In the genomic region with DNA sequence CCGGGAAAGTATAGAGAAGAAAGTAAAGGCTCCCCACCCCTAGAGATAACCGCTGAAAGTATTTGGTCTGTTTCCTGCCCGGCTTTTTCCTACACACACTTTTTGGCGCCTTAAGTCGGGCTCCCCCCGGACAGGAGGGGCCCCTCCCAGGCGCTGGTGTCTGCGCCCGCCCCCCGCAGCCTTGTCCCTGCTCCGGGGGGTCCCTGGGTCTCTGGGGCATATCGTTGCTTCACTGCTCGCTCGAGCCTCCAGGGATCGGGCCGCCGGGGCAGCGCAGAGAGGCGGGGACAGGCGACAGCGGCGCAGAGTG, we compare ENCODE assay signal across 9 cellular contexts. TPM values are rescaled to one million over a fixed set of nuclear protein-coding genes. Genes with fewer than 3 reads are reported as not detected.
A peak's percentile ranks its signal among the peaks of the same experiment; 100 is the strongest.
DNase-seq lines count a peak whose midpoint lies in the region; ATAC-seq and TF ChIP-seq lines count a peak whose summit lies in the region.
"Had no signal": no experiment of that assay in that cellular context is flagged by ENCODE, and none has a peak within 500 bp of the region (broad histone marks: within the 10 kb centered on the region; RNA-seq: fewer than 3 reads in every experiment).

No MANE protein-coding gene starts in this region.

- no peak overlapping the region for H3K27ac Mint-ChIP-seq in stimulated activated naive CD8-positive, alpha-beta T cell treated with anti-CD3 and anti-CD28 coated beads, Interleukin-15, Interleukin-2, amounts not matched to agents 100 ng/mL and 50 ng/mL, for 24 hours

- no peak for TF ChIP-seq CTCF in adrenal gland (IDR thresholded peaks at IDR 0.05)
- no peak for TF ChIP-seq CTCF in foreskin keratinocyte (conservative IDR thresholded peaks at IDR 0.05)

- H3K36me3 Mint-ChIP-seq in stimulated activated naive CD8-positive, alpha-beta T cell treated with anti-CD3 and anti-CD28 coated beads, Interleukin-15, Interleukin-2, amounts not matched to agents 100 ng/mL and 50 ng/mL, for 24 hours (ENCODE audit: low read depth), result peaks cover 6% of the 10 kb centered on the region

- H3K36me3 ChIP-seq in adrenal gland (replicated peaks in 1 of 2) (peaks cover 0 to 28% of the 10 kb centered on the region in 2 donors), mesodermal cell (ENCODE audit: control insufficient read depth, insufficient read depth, low read length) (peaks cover 21% of the 10 kb centered on the region)

- no peak for TF ChIP-seq POLR2A in adrenal gland (IDR thresholded peaks at IDR 0.05)

- peaks cover 30% of the 10 kb centered on the region for H3K4me1 Mint-ChIP-seq in stimulated activated naive CD8-positive, alpha-beta T cell treated with anti-CD3 and anti-CD28 coated beads, Interleukin-15, Interleukin-2, amounts not matched to agents 100 ng/mL and 50 ng/mL, for 24 hours (ENCODE audit: low read depth)

- no peak for DNase-seq in stimulated activated naive CD8-positive, alpha-beta T cell treated with anti-CD3 and anti-CD28 coated beads, Interleukin-15, Interleukin-2, amounts not matched to agents 100 U/mL and 50 U/mL, for 24 hours
- DNase-seq in adrenal gland (no peak), DMS53 (lab: John Stamatoyannopoulos, UW) (no peak), foreskin keratinocyte (no peak)
- DNase-seq: EL had no signal

- 5 to 13% (median 6%) methylated on average over 6 to 22 of the region's 22 CpGs for WGBS in adrenal gland, 4 donors
- 5% methylated on average over 20 to 21 of the region's 22 CpGs for WGBS in mesodermal cell (ENCODE audit: insufficient coverage in 2 of 2), 2 experiments

- H3K27me3 ChIP-seq in adrenal gland, result no peaks in the 10 kb centered on the region
- H3K27me3 ChIP-seq in foreskin keratinocyte, result peaks cover 55% of the 10 kb centered on the region

- H3K4me1 ChIP-seq in adrenal gland (replicated peaks in 1 of 2) (peaks cover 36 to 64% of the 10 kb centered on the region in 2 donors), mesodermal cell (ENCODE audit: control insufficient read depth, insufficient read depth, low read length, poor library complexity, severe bottlenecking) (peaks cover 42% of the 10 kb centered on the region), foreskin keratinocyte (peaks cover 6% of the 10 kb centered on the region)

- peak overlapping the region; percentile 64 for H3K4me3 Mint-ChIP-seq in stimulated activated naive CD8-positive, alpha-beta T cell treated with anti-CD3 and anti-CD28 coated beads, Interleukin-15, Interleukin-2, amounts not matched to agents 100 ng/mL and 50 ng/mL, for 24 hours

- H3K9me3 ChIP-seq in adrenal gland (replicated peaks in 1 of 3), result no peaks in the 10 kb centered on the region
- H3K9me3 ChIP-seq in mesodermal cell (ENCODE audit: control insufficient read depth, low read length), result no peaks in the 10 kb centered on the region

- ATAC-seq in stimulated activated naive CD8-positive, alpha-beta T cell treated with anti-CD3 and anti-CD28 coated beads, Interleukin-15, Interleukin-2, amounts not matched to agents 100 U/mL and 50 U/mL, for 24 hours, result no peak
- ATAC-seq in GM18867 (IDR thresholded peaks at IDR 0.05; ENCODE audit: unreplicated experiment), result no peak
- no peak for ATAC-seq in HG02610 (IDR thresholded peaks at IDR 0.05; ENCODE audit: unreplicated experiment)
- no peak for ATAC-seq in foreskin keratinocyte

- no peaks in the 10 kb centered on the region for H3K9me3 Mint-ChIP-seq in stimulated activated naive CD8-positive, alpha-beta T cell treated with anti-CD3 and anti-CD28 coated beads, Interleukin-15, Interleukin-2, amounts not matched to agents 100 ng/mL and 50 ng/mL, for 24 hours

- peak overlapping the region in 3 of 5 donors; percentile 17 to 67 (median 48) for H3K27ac ChIP-seq in adrenal gland
- no peak overlapping the region for H3K27ac ChIP-seq in mesodermal cell (ENCODE audit: low read depth, low read length, severe bottlenecking)
- no peak overlapping the region for H3K27ac ChIP-seq in foreskin keratinocyte

- intact Hi-C loops in adrenal gland (cut with DNase I), result no loop called here

- H3K4me3 ChIP-seq in adrenal gland (peak overlapping the region in 2 of 4 donors; percentile 26 to 54), mesodermal cell (ENCODE audit: extremely low read depth, insufficient read depth, low read length, poor library complexity, severe bottlenecking) (peak overlapping the region; percentile 28)

- H3K27me3 Mint-ChIP-seq in stimulated activated naive CD8-positive, alpha-beta T cell treated with anti-CD3 and anti-CD28 coated beads, Interleukin-15, Interleukin-2, amounts not matched to agents 100 ng/mL and 50 ng/mL, for 24 hours, result peaks cover 29% of the 10 kb centered on the region

RNA-seq across cellular contexts. Expression of gene CRACR2B, which starts 0.9 kb away (rescaled TPM):
- total RNA-seq in adrenal gland (10 to 100 TPM in 6 of 8 donors, 1 to 10 TPM in 2; 5.9 to 22.6 (median 15.6) TPM), foreskin keratinocyte (0.71 and 1.4 TPM in 2 replicates)
- polyA plus RNA-seq in adrenal gland (10 to 100 TPM in 2 of 3 donors, 1 to 10 TPM in 1; 1.0 to 91.3 (median 39.3) TPM), foreskin keratinocyte (1.2 and 2.1 TPM in 2 replicates)
- polyA plus RNA-seq in mesodermal cell (2013, experiment 1 of 2), result 7.6 TPM
- polyA plus RNA-seq in mesodermal cell (2013, experiment 2 of 2), result 4.8 TPM

RNA-seq across cellular contexts. Expression of gene CD151, which starts 6.0 kb away (rescaled TPM):
- 100 to 1,000 TPM; 182 to 387 (median 330) TPM for total RNA-seq in adrenal gland
- 100 to 1,000 TPM; 111 to 268 (median 246) TPM for polyA plus RNA-seq in adrenal gland
- polyA plus RNA-seq in mesodermal cell (2013, experiment 1 of 2), result 331 TPM
- polyA plus RNA-seq in mesodermal cell (2013, experiment 2 of 2), result 277 TPM
- total RNA-seq in foreskin keratinocyte, result 390 and 399 TPM in 2 replicates
- polyA plus RNA-seq in foreskin keratinocyte, result 547 and 553 TPM in 2 replicates

RNA-seq across cellular contexts. Expression of gene PNPLA2, which starts 8.1 kb away (rescaled TPM):
- total RNA-seq in adrenal gland, result 100 to 1,000 TPM in 4 of 8 donors, 10 to 100 TPM in 4; 75.9 to 311 (median 124) TPM
- polyA plus RNA-seq in adrenal gland, result 100 to 1,000 TPM in 2 of 3 donors, 10 to 100 TPM in 1; 46.2 to 403 (median 162) TPM
- 47.0 TPM for polyA plus RNA-seq in mesodermal cell (2013, experiment 1 of 2)
- 33.2 TPM for polyA plus RNA-seq in mesodermal cell (2013, experiment 2 of 2)
- total RNA-seq in foreskin keratinocyte, result 11.4 and 14.4 TPM in 2 replicates
- polyA plus RNA-seq in foreskin keratinocyte, result 22.2 and 22.9 TPM in 2 replicates

RNA-seq across cellular contexts. Expression of gene POLR2L, which starts 15.5 kb away (rescaled TPM):
- total RNA-seq in adrenal gland (100 to 1,000 TPM in 4 of 8 donors, 10 to 100 TPM in 4; 26.2 to 206 (median 108) TPM), foreskin keratinocyte (160 and 213 TPM in 2 replicates)
- polyA plus RNA-seq in adrenal gland (100 to 1,000 TPM in 1 of 3 donors, 10 to 100 TPM in 2; 43.3 to 163 (median 96.5) TPM), foreskin keratinocyte (460 and 473 TPM in 2 replicates)
- 134 TPM for polyA plus RNA-seq in mesodermal cell (2013, experiment 1 of 2)
- polyA plus RNA-seq in mesodermal cell (2013, experiment 2 of 2), result 112 TPM

RNA-seq across cellular contexts. Expression of gene TSPAN4, which starts 15.9 kb away (rescaled TPM):
- total RNA-seq in adrenal gland, result 100 to 1,000 TPM in 2 of 8 donors, 10 to 100 TPM in 6; 39.7 to 207 (median 75.4) TPM
- 10 to 100 TPM in 2 of 3 donors, 1 to 10 TPM in 1; 5.2 to 50.4 (median 41.2) TPM for polyA plus RNA-seq in adrenal gland
- 72.6 TPM for polyA plus RNA-seq in mesodermal cell (2013, experiment 1 of 2)
- 66.2 TPM for polyA plus RNA-seq in mesodermal cell (2013, experiment 2 of 2)
- 77.6 and 85.3 TPM in 2 replicates for total RNA-seq in foreskin keratinocyte
- polyA plus RNA-seq in foreskin keratinocyte, result 119 and 135 TPM in 2 replicates

Comparison
In these comparisons a context has a peak if more than half of its experiments do, and no peak if none do; other contexts are left out.
1. H3K27ac ChIP-seq: peak in adrenal gland (3 of 5); none in mesodermal cell (single experiment) and foreskin keratinocyte (single experiment).